Comparison of ENCODE assay signal across 15 cellular contexts in the genomic region with DNA sequence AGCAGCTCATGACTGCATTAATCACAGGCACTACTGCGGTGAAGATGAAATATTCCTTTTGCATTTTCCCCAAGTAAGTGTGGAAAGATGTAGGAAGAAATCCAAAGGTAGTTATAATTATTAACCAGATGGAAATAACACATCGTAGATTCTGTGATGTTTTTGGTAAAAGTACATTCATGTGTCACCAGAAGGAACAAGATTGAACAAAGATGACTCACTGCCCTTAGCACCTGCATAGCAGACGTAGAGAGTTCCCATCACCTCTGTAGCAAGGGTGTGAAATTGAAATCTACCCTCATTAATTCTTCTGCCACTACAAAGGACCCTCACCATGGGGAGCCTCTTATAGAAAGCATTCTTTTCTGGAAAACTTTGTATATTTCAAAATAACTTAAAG. TPM values are rescaled to one million over a fixed set of nuclear protein-coding genes. Genes with fewer than 3 reads are reported as not detected.
DNase-seq lines count a peak whose midpoint lies in the region; ATAC-seq, FAIRE-seq and TF ChIP-seq lines count a peak whose summit lies in the region.
"Had no signal": no experiment of that assay in that cellular context is flagged by ENCODE, and none has a peak within 500 bp of the region (broad histone marks: within the 10 kb centered on the region; RNA-seq: fewer than 3 reads in every experiment).

No MANE protein-coding gene starts in this region.

- H3K4me1 ChIP-seq in K562 (replicated peaks in 1 of 2; ENCODE audit: control insufficient read depth in 2 of 2, insufficient read depth in 2 of 2, low read length in 2 of 2), result peaks cover 10 to 15% of the 10 kb centered on the region in 2 experiments; a peak in 3 of 5 replicates
- H3K4me1 ChIP-seq in tibial artery, result peaks cover 8 to 99% (median 76%) of the 10 kb centered on the region in 4 donors
- H3K4me1 ChIP-seq in right atrium auricular region, result peaks cover 0 to 55% of the 10 kb centered on the region in 2 donors
- peaks cover 55% of the 10 kb centered on the region for H3K4me1 ChIP-seq in psoas muscle

- H3K27ac ChIP-seq in K562 (ENCODE audit: extremely low read depth, low read depth, low read length), result no peak overlapping the region
- peak overlapping the region; percentile 84 to 93 for H3K27ac ChIP-seq in tibial artery
- H3K27ac ChIP-seq in right atrium auricular region, result no peak overlapping the region
- no peak overlapping the region for H3K27ac ChIP-seq in psoas muscle
- H3K27ac ChIP-seq: thyroid gland, WERI-Rb-1 had no signal

- no peaks in the 10 kb centered on the region for H3K9me3 Mint-ChIP-seq in activated CD4-positive, alpha-beta T cell treated with anti-CD3 and anti-CD28 coated beads for 36 hours (ENCODE audit: low read depth)

- TF ChIP-seq EP300 in K562 (IDR thresholded peaks at IDR 0.05; ENCODE audit: low read length), result no peak

- POLR2A ChIA-PET in activated CD4-positive, alpha-beta T cell treated with anti-CD3 and anti-CD28 coated beads for 36 hours (lab: Charles Lee), result no interaction called here
- POLR2A ChIA-PET in K562 (lab: Yijun Ruan, JAX), result interaction anchor here (0.5 to 0.7 kb wide), 2 partner anchors 28 to 163 kb away, joined by 3 to 6 read pairs; no protein-coding TSS in a partner anchor

- no peaks in the 10 kb centered on the region for H3K27me3 Mint-ChIP-seq in activated CD4-positive, alpha-beta T cell treated with anti-CD3 and anti-CD28 coated beads for 36 hours

- H3K4me3 Mint-ChIP-seq in activated CD4-positive, alpha-beta T cell treated with anti-CD3 and anti-CD28 coated beads for 36 hours, result no peak overlapping the region

- no TSS peak for BruUV-seq in K562 (replicated peaks; lab: Mats Ljungman, UMichigan)

- DNase-seq in activated CD4-positive, alpha-beta T cell treated with anti-CD3 and anti-CD28 coated beads for 36 hours, result peak; percentile 23
- DNase-seq in activated CD4-positive, alpha-beta T cell treated with anti-CD3 and anti-CD28 coated beads for 4 hours, result no peak
- DNase-seq in K562 (ENCODE audit: extremely low read depth in 1 of 4, low spot score in 3 of 4) (no peak), kidney tubule cell (ENCODE audit: low spot score) (peak; percentile 94), tibial artery (no peak), right atrium auricular region (ENCODE audit: low spot score) (no peak), NCI-H226 (no peak), psoas muscle (no peak)
- DNase-seq: left colon; MG63; NCI-H345; SHP77; stimulated activated CD4-positive, alpha-beta T cell treated with anti-CD3 and anti-CD28 coated beads, Interleukin-2, amount 100 ng/mL, for 48 hours; thyroid gland; WERI-Rb-1 had no signal

- no peak overlapping the region for H2AFZ ChIP-seq in K562 (ENCODE audit: low read depth, low read length)

- H3K9ac ChIP-seq in K562 (ENCODE audit: insufficient read depth in 1 of 2, low read depth in 2 of 2, low read length in 2 of 2), result no peak overlapping the region

- FAIRE-seq in K562 (lab: Jason Lieb, UNC), result no peak

- peaks cover 71% of the 10 kb centered on the region for H3K4me1 Mint-ChIP-seq in activated CD4-positive, alpha-beta T cell treated with anti-CD3 and anti-CD28 coated beads for 36 hours

- ATAC-seq in activated CD4-positive, alpha-beta T cell treated with anti-CD3 and anti-CD28 coated beads for 36 hours, result peak; percentile 69
- ATAC-seq in K562, result no peak
- ATAC-seq in psoas muscle, result no peak
- ATAC-seq: left colon had no signal

- no peaks in the 10 kb centered on the region for H3K9me3 ChIP-seq in K562 (replicated peaks; ENCODE audit: control insufficient read depth, insufficient read depth, low read depth, low read length)
- H3K9me3 ChIP-seq in tibial artery, result no peaks in the 10 kb centered on the region
- no peaks in the 10 kb centered on the region for H3K9me3 ChIP-seq in right atrium auricular region
- H3K9me3 ChIP-seq in psoas muscle, result no peaks in the 10 kb centered on the region
- H3K9me3 ChIP-seq: MG63, thyroid gland had no signal

- no peaks in the 10 kb centered on the region for H3K27me3 ChIP-seq in K562 (ENCODE audit: control insufficient read depth in 2 of 2, insufficient read depth in 2 of 2, low read length in 2 of 2)
- no peaks in the 10 kb centered on the region for H3K27me3 ChIP-seq in tibial artery
- H3K27me3 ChIP-seq in right atrium auricular region, result no peaks in the 10 kb centered on the region
- no peaks in the 10 kb centered on the region for H3K27me3 ChIP-seq in psoas muscle (ENCODE audit: insufficient read depth in 3 of 3, low read length in 2 of 3)
- H3K27me3 ChIP-seq: MG63, thyroid gland had no signal

- no peak overlapping the region for H3K4me2 ChIP-seq in K562 (ENCODE audit: insufficient read depth, low read length)

- WGBS in K562 (ENCODE audit: insufficient coverage, low coverage, missing lambda C conversion rate), result 73% methylated on average over 3 of the region's 3 CpGs
- 78 to 92% (median 89%) methylated on average over 3 of the region's 3 CpGs for WGBS in psoas muscle, 3 donors

- intact Hi-C loops in activated CD4-positive, alpha-beta T cell treated with anti-CD3 and anti-CD28 coated beads for 36 hours (cut with DNase I, micrococcal nuclease), result no loop called here
- intact Hi-C loops in K562 (cut with micrococcal nuclease) (no loop called here), tibial artery (cut with DNase I; ENCODE audit: low total_unique reads) (no loop called here), psoas muscle (cut with DNase I) (no loop called here)

- H3K27ac Mint-ChIP-seq in activated CD4-positive, alpha-beta T cell treated with anti-CD3 and anti-CD28 coated beads for 36 hours, result no peak overlapping the region

- no peak for TF ChIP-seq RAD21 in K562 (CRISPR knock-in tag; conservative IDR thresholded peaks at IDR 0.05 in 1 of 2, IDR thresholded peaks at IDR 0.05 in 1 of 2)

- CTCF ChIA-PET in activated CD4-positive, alpha-beta T cell treated with anti-CD3 and anti-CD28 coated beads for 36 hours (lab: Charles Lee), result no interaction called here
- CTCF ChIA-PET in K562 (lab: Yijun Ruan, JAX; ENCODE audit: low intra/inter-chr PET ratio), result no interaction called here

- in situ Hi-C loops in K562 (cut with MboI), result no loop called here

- TF ChIP-seq POLR2A in K562 (conservative IDR thresholded peaks at IDR 0.05), result no peak

- H3K36me3 ChIP-seq in K562 (ENCODE audit: control insufficient read depth, insufficient read depth, low read length) (peaks cover 4% of the 10 kb centered on the region; the same call in 1 of the 3 replicates), tibial artery (no peaks in the 10 kb centered on the region), right atrium auricular region (no peaks in the 10 kb centered on the region), psoas muscle (ENCODE audit: insufficient read depth in 1 of 2, low read depth in 1 of 2) (no peaks in the 10 kb centered on the region)
- H3K36me3 ChIP-seq: MG63, thyroid gland, WERI-Rb-1 had no signal

- H3K79me2 ChIP-seq in K562 (ENCODE audit: control insufficient read depth, insufficient read depth, low read length), result peaks cover 71% of the 10 kb centered on the region

- H3K4me3 ChIP-seq in K562 (no peak overlapping the region), tibial artery (no peak overlapping the region), right atrium auricular region (no peak overlapping the region), psoas muscle (no peak overlapping the region)
- H3K4me3 ChIP-seq: MG63, thyroid gland had no signal

- H3K9me1 ChIP-seq in K562 (ENCODE audit: control insufficient read depth, insufficient read depth, low read length), result peaks cover 4% of the 10 kb centered on the region

- H4K20me1 ChIP-seq in K562 (replicated peaks; ENCODE audit: control insufficient read depth, insufficient read depth, low read length), result peaks cover 2% of the 10 kb centered on the region; the same call in 1 of the 2 replicates

- peaks cover 3% of the 10 kb centered on the region for H3K36me3 Mint-ChIP-seq in activated CD4-positive, alpha-beta T cell treated with anti-CD3 and anti-CD28 coated beads for 36 hours (ENCODE audit: low read depth)

- TF ChIP-seq CTCF in K562 (IDR thresholded peaks at IDR 0.05 in 2 of 3, conservative IDR thresholded peaks at IDR 0.05 in 1 of 3; ENCODE audit: insufficient read depth in 2 of 3, low read depth in 1 of 3, low read length in 3 of 3) (no peak), tibial artery (IDR thresholded peaks at IDR 0.05) (no peak), right atrium auricular region (IDR thresholded peaks at IDR 0.05) (no peak), psoas muscle (IDR thresholded peaks at IDR 0.05) (no peak)

TF ChIP-seq in K562, 482 proteins besides CTCF, POLR2A, EP300 and RAD21 (continues in another document):
- TF ChIP-seq ATF3 (IDR thresholded peaks at IDR 0.05) (peak; percentile 39), ATF3 (CRISPR knock-in tag; conservative IDR thresholded peaks at IDR 0.05) (no peak)

RNA-seq across cellular contexts. Expression of gene SMURF1, which starts 37.0 kb away (rescaled TPM):
- 10 to 100 TPM; 12.4 to 13.4 TPM for total RNA-seq in activated CD4-positive, alpha-beta T cell treated with anti-CD3 and anti-CD28 coated beads for 36 hours
- 44.4 and 51.4 TPM in 2 replicates for total RNA-seq in K562 (2011; cell fraction: chromatin; rRNA removed; ENCODE audit: low replicate concordance)
- 19.2 and 23.2 TPM in 2 replicates for total RNA-seq in K562 (2011; cell fraction: nucleolus; rRNA removed)
- 27.4 and 30.5 TPM in 2 replicates for total RNA-seq in K562 (2011; cell fraction: nucleoplasm; rRNA removed)
- total RNA-seq in K562 (2014; rRNA removed) (13.5 and 14.8 TPM in 2 replicates), K562 (2014; rRNA removed; fragmentation: Illumina TruSeq; extraction: Trizol) (10.5 and 11.6 TPM in 2 replicates), K562 (2015; rRNA removed; fragmentation: Illumina TruSeq; extraction: Trizol) (12.8 and 13.1 TPM in 2 replicates), K562 (2021) (18.2 and 20.1 TPM in 2 replicates), right atrium auricular region (10 to 100 TPM in 1 of 2 donors, 1 to 10 TPM in 1; 9.0 to 14.3 TPM), psoas muscle (10 to 100 TPM in 3 of 4 donors, 1 to 10 TPM in 1; 8.8 to 16.9 (median 13.2) TPM)
- polyA plus RNA-seq in K562 (2011; rRNA removed) (10.1 and 10.3 TPM in 2 replicates), K562 (2014; fragmentation: Illumina TruSeq; extraction: Trizol) (14.4 and 16.1 TPM in 2 replicates), K562 (2014; fragmentation: Nextera tagmentation; extraction: Ambion mirVana) (1 to 10 TPM; 1.0 to 1.3 TPM), K562 (2014; rRNA removed) (12.5 and 12.6 TPM in 2 replicates), psoas muscle (10 to 100 TPM in 1 of 3 donors, 1 to 10 TPM in 2; 5.8 to 10.2 (median 6.8) TPM)
- polyA plus RNA-seq in K562 (2011; cell fraction: cytosol; rRNA removed), result 6.5 and 7.0 TPM in 2 replicates
- 15.9 and 21.8 TPM in 2 replicates for polyA plus RNA-seq in K562 (2011; cell fraction: nucleus; rRNA removed)
- polyA plus RNA-seq in K562 (2012), result 11.3 and 12.0 TPM in 2 replicates
- polyA minus RNA-seq in K562 (2011; rRNA and poly(A)+ RNA removed), result 10.2 and 11.4 TPM in 2 replicates
- polyA minus RNA-seq in K562 (2011; cell fraction: cytosol; rRNA and poly(A)+ RNA removed), result 5.6 and 7.7 TPM in 2 replicates
- 7.7 and 9.3 TPM in 2 replicates for polyA minus RNA-seq in K562 (2011; cell fraction: nucleus; rRNA and poly(A)+ RNA removed)

Comparison
In these comparisons a context has a peak if more than half of its experiments do, and no peak if none do; other contexts are left out.
1. DNase-seq: peak in activated CD4-positive, alpha-beta T cell treated with anti-CD3 and anti-CD28 coated beads for 36 hours (single experiment) and kidney tubule cell (single experiment); none in activated CD4-positive, alpha-beta T cell treated with anti-CD3 and anti-CD28 coated beads for 4 hours (0 of 2), K562 (0 of 4), tibial artery (0 of 2), right atrium auricular region (single experiment), NCI-H226 (single experiment) and psoas muscle (0 of 2).
2. H3K27ac ChIP-seq: peak in tibial artery (2 of 2); none in K562 (single experiment), right atrium auricular region (0 of 2) and psoas muscle (single experiment).